In genomic region chr6:31813463-31813849, GRCh38 we compare ENCODE assay signal across 10 cellular contexts. TPM values are rescaled to one million over a fixed set of nuclear protein-coding genes. Genes with fewer than 3 reads are reported as not detected.
DNase-seq lines count a peak whose midpoint lies in the region; ATAC-seq, FAIRE-seq and TF ChIP-seq lines count a peak whose summit lies in the region.
"Had no signal": no experiment of that assay in that cellular context is flagged by ENCODE, and none has a peak within 500 bp of the region (broad histone marks: within the 10 kb centered on the region; RNA-seq: fewer than 3 reads in every experiment).

No MANE protein-coding gene starts in this region.

- no TSS peak for BruUV-seq in GM12878 (replicated peaks; lab: Mats Ljungman, UMichigan)

- no peak for TF ChIP-seq CTCF in GM12878 (IDR thresholded peaks at IDR 0.05 in 2 of 3, conservative IDR thresholded peaks at IDR 0.05 in 1 of 3; ENCODE audit: control insufficient read depth in 2 of 3, extremely low read depth in 1 of 3, insufficient read depth in 1 of 3, low read depth in 3 of 3, low read length in 3 of 3)
- no peak for TF ChIP-seq CTCF in right lobe of liver (IDR thresholded peaks at IDR 0.05)

- SMC1A ChIA-PET in GM12878 (lab: Charles Lee; ENCODE audit: uncharacterized antibody, unreplicated experiment), result interaction anchor here (0.8 to 3.0 kb wide), 7 partner anchors 10 to 77 kb away, joined by 3 to 12 read pairs (median 7); partner anchors contain the start of gene CLIC1

- H3K4me3 ChIP-seq in GM12878 (peak overlapping the region; percentile 47; the same call in 1 of the 2 replicates), right lobe of liver (no peak overlapping the region)

- no peak for TF ChIP-seq EP300 in GM12878 (IDR thresholded peaks at IDR 0.05; ENCODE audit: borderline replicate concordance in 1 of 2, control insufficient read depth in 1 of 2, low read depth in 2 of 2, low read length in 2 of 2)

- H3K27ac Mint-ChIP-seq in activated CD4-positive, alpha-beta T cell treated with anti-CD3 and anti-CD28 coated beads for 36 hours, result peak overlapping the region; percentile 94

- TF ChIP-seq POLR2A in GM12878 (IDR thresholded peaks at IDR 0.05; ENCODE audit: low read depth, low read length) (no peak), right lobe of liver (IDR thresholded peaks at IDR 0.05) (no peak)

- no peak for ATAC-seq in activated CD4-positive, alpha-beta T cell treated with anti-CD3 and anti-CD28 coated beads for 36 hours
- no peak for ATAC-seq in GM12878
- ATAC-seq in right lobe of liver, result no peak
- ATAC-seq in HG03280 (IDR thresholded peaks at IDR 0.05; ENCODE audit: unreplicated experiment), result no peak

- POLR2A ChIA-PET in activated CD4-positive, alpha-beta T cell treated with anti-CD3 and anti-CD28 coated beads for 36 hours (lab: Charles Lee), result interaction anchor here (0.7 to 1.5 kb wide), 5 partner anchors 14 to 1156 kb away, joined by 3 to 9 read pairs (median 3); partner anchors contain the start of gene HSPA1B
- POLR2A ChIA-PET in GM12878 (lab: Charles Lee), result interaction anchor here (0.9 to 5.2 kb wide), 11 partner anchors 10 to 377 kb away, joined by 4 to 91 read pairs (median 10); partner anchors contain the start of genes CLIC1, HSPA1B, MSH5 and PBX2

- in situ Hi-C loops in GM12878 (cut with MboI), result no loop called here

- H3K79me2 ChIP-seq in GM12878 (ENCODE audit: control insufficient read depth, insufficient read depth, low read length), result no peaks in the 10 kb centered on the region; the same call in 1 of the 2 replicates

- no peaks in the 10 kb centered on the region for H3K36me3 ChIP-seq in GM12878 (ENCODE audit: control insufficient read depth in 2 of 2, insufficient read depth in 2 of 2, low read length in 1 of 2)
- no peaks in the 10 kb centered on the region for H3K36me3 ChIP-seq in right lobe of liver
- H3K36me3 ChIP-seq: WERI-Rb-1 had no signal

- 99% methylated on average over 7 of the region's 7 CpGs for WGBS in GM12878 (ENCODE audit: insufficient coverage, insufficient replicate concordance, low lambda C conversion rate, missing lambda C conversion rate)
- 92% methylated on average over 7 of the region's 7 CpGs for WGBS in right lobe of liver (ENCODE audit: insufficient coverage, low coverage, low lambda C conversion rate, missing lambda C conversion rate)

- peaks cover 44% of the 10 kb centered on the region for H3K4me1 Mint-ChIP-seq in activated CD4-positive, alpha-beta T cell treated with anti-CD3 and anti-CD28 coated beads for 36 hours

- DNase-seq in activated CD4-positive, alpha-beta T cell treated with anti-CD3 and anti-CD28 coated beads for 36 hours, result no peak
- no peak for DNase-seq in activated CD4-positive, alpha-beta T cell treated with anti-CD3 and anti-CD28 coated beads for 4 hours
- DNase-seq in GM12878 (ENCODE audit: low read depth, low spot score) (no peak), right lobe of liver (no peak), substantia nigra (lab: John Stamatoyannopoulos, UW) (no peak), globus pallidus (ENCODE audit: low spot score) (no peak), activated gamma-delta T cell treated with Interleukin-2 at 50 U/mL for 16 hours (no peak)
- DNase-seq: NCI-H1105, WERI-Rb-1 had no signal

- H3K9me3 Mint-ChIP-seq in activated CD4-positive, alpha-beta T cell treated with anti-CD3 and anti-CD28 coated beads for 36 hours (ENCODE audit: low read depth), result no peaks in the 10 kb centered on the region

- no peak overlapping the region; the same call in 1 of the 2 replicates for H2AFZ ChIP-seq in GM12878 (ENCODE audit: control insufficient read depth, low read depth, low read length)

- no peaks in the 10 kb centered on the region for H3K9me3 ChIP-seq in GM12878 (replicated peaks; ENCODE audit: control insufficient read depth, insufficient read depth, low read length)
- H3K9me3 ChIP-seq in right lobe of liver, result no peaks in the 10 kb centered on the region

- H4K20me1 ChIP-seq in GM12878 (ENCODE audit: control insufficient read depth, insufficient read depth), result no peaks in the 10 kb centered on the region

- H3K9ac ChIP-seq in GM12878 (ENCODE audit: control insufficient read depth, insufficient read depth, low read length), result peak overlapping the region; percentile 64

- FAIRE-seq in GM12878 (lab: Jason Lieb, UNC), result no peak

- no peak for TF ChIP-seq RAD21 in GM12878 (IDR thresholded peaks at IDR 0.05; ENCODE audit: insufficient read depth, low read depth, low read length)

- RAD21 ChIA-PET in GM12878 (lab: Charles Lee; ENCODE audit: unreplicated experiment), result interaction anchor here (0.9 to 4.3 kb wide), 7 partner anchors 13 to 76 kb away, joined by 3 to 27 read pairs (median 19); partner anchors contain the start of genes CLIC1, HSPA1B and VARS1

- intact Hi-C loops in activated CD4-positive, alpha-beta T cell treated with anti-CD3 and anti-CD28 coated beads for 36 hours (cut with DNase I, micrococcal nuclease), result loop anchor here (2.0 to 5.0 kb wide), 4 partner anchors 13 to 271 kb away; partner anchors contain the start of genes DDX39B (in 1 of the 2), HSPA1B (in 1 of the 2) and LTA (in 1 of the 2)
- intact Hi-C loops in GM12878 (cut with micrococcal nuclease; ENCODE audit: unreplicated experiment) (loop anchor here (2.0 kb wide), 1 partner anchor 17 kb away; no protein-coding TSS in a partner anchor), right lobe of liver (cut with DNase I) (no loop called here)

- no peaks in the 10 kb centered on the region for H3K27me3 ChIP-seq in GM12878 (replicated peaks in 1 of 2; ENCODE audit: control insufficient read depth in 2 of 2, insufficient read depth in 2 of 2, low read length in 1 of 2)
- no peaks in the 10 kb centered on the region for H3K27me3 ChIP-seq in right lobe of liver

- peak overlapping the region; percentile 72 for H3K4me3 Mint-ChIP-seq in activated CD4-positive, alpha-beta T cell treated with anti-CD3 and anti-CD28 coated beads for 36 hours

- H3K27ac ChIP-seq in GM12878 (ENCODE audit: control insufficient read depth, insufficient read depth), result peak overlapping the region; percentile 58
- H3K27ac ChIP-seq in right lobe of liver, result peak overlapping the region; percentile 100
- peak overlapping the region; percentile 100 for H3K27ac ChIP-seq in substantia nigra (ENCODE audit: low read depth, low read length, poor library complexity, severe bottlenecking)

- peaks cover 12% of the 10 kb centered on the region for H3K36me3 Mint-ChIP-seq in activated CD4-positive, alpha-beta T cell treated with anti-CD3 and anti-CD28 coated beads for 36 hours (ENCODE audit: low read depth)

- peaks cover 29% of the 10 kb centered on the region for H3K4me1 ChIP-seq in GM12878 (ENCODE audit: control insufficient read depth, insufficient read depth, low read length)
- peaks cover 0 to 17% (median 7%) of the 10 kb centered on the region in 4 donors for H3K4me1 ChIP-seq in right lobe of liver

- CTCF ChIA-PET in activated CD4-positive, alpha-beta T cell treated with anti-CD3 and anti-CD28 coated beads for 36 hours (lab: Charles Lee), result interaction anchor here (0.6 to 2.6 kb wide), 7 partner anchors 9 to 73 kb away, joined by 3 to 12 read pairs (median 3); partner anchors contain the start of genes HSPA1B, MSH5 and VARS1
- CTCF ChIA-PET in GM12878 (lab: Yijun Ruan, JAX), result interaction anchor here (0.9 to 2.5 kb wide), 7 partner anchors 9 to 41 kb away, joined by 3 to 12 read pairs (median 4); partner anchors contain the start of gene VARS1

- no peaks in the 10 kb centered on the region for H3K27me3 Mint-ChIP-seq in activated CD4-positive, alpha-beta T cell treated with anti-CD3 and anti-CD28 coated beads for 36 hours

- H3K4me2 ChIP-seq in GM12878 (ENCODE audit: control insufficient read depth, insufficient read depth), result peak overlapping the region; percentile 82

RNA-seq across cellular contexts. Expression of gene HSPA1L, which starts 1.6 kb away (rescaled TPM):
- 1 to 10 TPM; 1.9 to 2.2 TPM for total RNA-seq in activated CD4-positive, alpha-beta T cell treated with anti-CD3 and anti-CD28 coated beads for 36 hours
- total RNA-seq in GM12878 (2013; cell fraction: nucleolus; rRNA removed), result 0.66 and 1.0 TPM in 2 replicates
- total RNA-seq in GM12878 (2014; rRNA removed) (1.2 and 1.4 TPM in 2 replicates), GM12878 (2014; rRNA removed; fragmentation: Illumina TruSeq; extraction: Trizol) (1.4 and 1.6 TPM in 2 replicates), GM12878 (2021) (1.5 and 1.6 TPM in 2 replicates), right lobe of liver (1 to 10 TPM in 1 of 6 experiments, under 1 TPM in 5; 0.37 to 1.2 (median 0.56) TPM)
- 0.67 TPM for polyA plus RNA-seq in GM12878 (2011; ENCODE audit: low read depth)
- polyA plus RNA-seq in GM12878 (2011; rRNA removed) (1.8 and 1.9 TPM in 2 replicates), GM12878 (2014; fragmentation: Illumina TruSeq; extraction: Trizol) (1.5 and 1.6 TPM in 2 replicates), GM12878 (2014; fragmentation: Nextera tagmentation; extraction: Ambion mirVana) (under 1 TPM; 0.69 TPM), GM12878 (2014; rRNA removed) (1.4 and 1.6 TPM in 2 replicates), GM12878 (2016; fragmentation: Nextera tagmentation; extraction: Ambion mirVana) (1 to 10 TPM; 1.6 to 2.5 TPM)
- polyA plus RNA-seq in GM12878 (2011; cell fraction: cytosol; rRNA removed), result 1.1 TPM in 2 replicates
- polyA plus RNA-seq in GM12878 (2011; cell fraction: nucleus; rRNA removed), result 0.82 and 1.1 TPM in 2 replicates
- 0.54 and 0.86 TPM in 2 replicates for polyA plus RNA-seq in GM12878 (2012)
- 1.3 and 1.4 TPM in 2 replicates for polyA minus RNA-seq in GM12878 (2011; rRNA and poly(A)+ RNA removed)
- 0.94 TPM in 1 of 2 replicates, not detected in the other for polyA minus RNA-seq in GM12878 (2011; cell fraction: cytosol; rRNA and poly(A)+ RNA removed)
- polyA minus RNA-seq in GM12878 (2011; cell fraction: nucleus; rRNA and poly(A)+ RNA removed), result 0.29 and 0.36 TPM in 2 replicates

RNA-seq across cellular contexts. Expression of gene HSPA1A, which starts 1.9 kb away (rescaled TPM):
- 10 to 100 TPM; 56.1 to 64.7 TPM for total RNA-seq in activated CD4-positive, alpha-beta T cell treated with anti-CD3 and anti-CD28 coated beads for 36 hours
- total RNA-seq in GM12878 (2013; cell fraction: nucleolus; rRNA removed), result 47.6 and 52.7 TPM in 2 replicates
- total RNA-seq in GM12878 (2014; rRNA removed) (29.2 and 29.9 TPM in 2 replicates), GM12878 (2014; rRNA removed; fragmentation: Illumina TruSeq; extraction: Trizol) (10.9 and 12.3 TPM in 2 replicates), GM12878 (2021) (26.5 and 27.2 TPM in 2 replicates), right lobe of liver (100 to 1,000 TPM in 2 of 6 experiments, 10 to 100 TPM in 4; 73.2 to 442 (median 80.2) TPM)
- 7.5 TPM for polyA plus RNA-seq in GM12878 (2011; ENCODE audit: low read depth)
- polyA plus RNA-seq in GM12878 (2011; rRNA removed) (3.7 and 9.8 TPM in 2 replicates), GM12878 (2014; fragmentation: Illumina TruSeq; extraction: Trizol) (1.3 and 8.0 TPM in 2 replicates), GM12878 (2014; fragmentation: Nextera tagmentation; extraction: Ambion mirVana) (1 to 10 TPM in 1 of 2 experiments, under 1 TPM in 1; 0.29 to 1.3 TPM), GM12878 (2014; rRNA removed) (22.8 and 26.3 TPM in 2 replicates), GM12878 (2016; fragmentation: Nextera tagmentation; extraction: Ambion mirVana) (10 to 100 TPM; 51.1 to 51.8 TPM)
- polyA plus RNA-seq in GM12878 (2011; cell fraction: cytosol; rRNA removed), result 12.3 and 14.0 TPM in 2 replicates
- polyA plus RNA-seq in GM12878 (2011; cell fraction: nucleus; rRNA removed), result 22.0 and 36.5 TPM in 2 replicates
- 10.5 and 14.8 TPM in 2 replicates for polyA plus RNA-seq in GM12878 (2012)
- polyA minus RNA-seq in GM12878 (2011; rRNA and poly(A)+ RNA removed), result 7.6 and 8.8 TPM in 2 replicates
- 5.7 and 7.3 TPM in 2 replicates for polyA minus RNA-seq in GM12878 (2011; cell fraction: cytosol; rRNA and poly(A)+ RNA removed)
- polyA minus RNA-seq in GM12878 (2011; cell fraction: nucleus; rRNA and poly(A)+ RNA removed), result 13.3 and 22.4 TPM in 2 replicates

RNA-seq across cellular contexts. Expression of gene LSM2, which starts 6.7 kb away (rescaled TPM):
- 100 to 1,000 TPM; 112 to 124 TPM for total RNA-seq in activated CD4-positive, alpha-beta T cell treated with anti-CD3 and anti-CD28 coated beads for 36 hours
- total RNA-seq in GM12878 (2013; cell fraction: nucleolus; rRNA removed), result 5.2 and 7.8 TPM in 2 replicates
- total RNA-seq in GM12878 (2014; rRNA removed) (146 and 163 TPM in 2 replicates), GM12878 (2014; rRNA removed; fragmentation: Illumina TruSeq; extraction: Trizol) (97.1 and 99.1 TPM in 2 replicates), GM12878 (2021) (117 and 123 TPM in 2 replicates), right lobe of liver (10 to 100 TPM; 11.0 to 26.1 (median 11.6) TPM)
- 82.2 TPM for polyA plus RNA-seq in GM12878 (2011; ENCODE audit: low read depth)
- polyA plus RNA-seq in GM12878 (2011; rRNA removed) (81.9 and 101 TPM in 2 replicates), GM12878 (2014; fragmentation: Illumina TruSeq; extraction: Trizol) (116 and 131 TPM in 2 replicates), GM12878 (2014; fragmentation: Nextera tagmentation; extraction: Ambion mirVana) (100 to 1,000 TPM; 245 to 248 TPM), GM12878 (2014; rRNA removed) (143 and 165 TPM in 2 replicates), GM12878 (2016; fragmentation: Nextera tagmentation; extraction: Ambion mirVana) (100 to 1,000 TPM; 238 to 276 TPM)
- 186 and 196 TPM in 2 replicates for polyA plus RNA-seq in GM12878 (2011; cell fraction: cytosol; rRNA removed)
- polyA plus RNA-seq in GM12878 (2011; cell fraction: nucleus; rRNA removed), result 68.3 and 79.7 TPM in 2 replicates
- polyA plus RNA-seq in GM12878 (2012), result 82.7 and 97.0 TPM in 2 replicates
- 102 and 120 TPM in 2 replicates for polyA minus RNA-seq in GM12878 (2011; rRNA and poly(A)+ RNA removed)
- polyA minus RNA-seq in GM12878 (2011; cell fraction: cytosol; rRNA and poly(A)+ RNA removed), result 47.5 and 49.6 TPM in 2 replicates
- 10.9 and 15.6 TPM in 2 replicates for polyA minus RNA-seq in GM12878 (2011; cell fraction: nucleus; rRNA and poly(A)+ RNA removed)

RNA-seq across cellular contexts. Expression of gene HSPA1B, which starts 14.1 kb away (rescaled TPM):
- total RNA-seq in activated CD4-positive, alpha-beta T cell treated with anti-CD3 and anti-CD28 coated beads for 36 hours, result 10 to 100 TPM; 54.6 to 61.1 TPM
- 55.2 and 66.8 TPM in 2 replicates for total RNA-seq in GM12878 (2013; cell fraction: nucleolus; rRNA removed)
- total RNA-seq in GM12878 (2014; rRNA removed) (23.5 and 24.0 TPM in 2 replicates), GM12878 (2014; rRNA removed; fragmentation: Illumina TruSeq; extraction: Trizol) (5.9 and 8.1 TPM in 2 replicates), GM12878 (2021) (27.2 and 29.3 TPM in 2 replicates), right lobe of liver (100 to 1,000 TPM in 2 of 6 experiments, 10 to 100 TPM in 4; 41.5 to 144 (median 47.5) TPM)
- polyA plus RNA-seq in GM12878 (2011; ENCODE audit: low read depth), result 8.8 TPM
- polyA plus RNA-seq in GM12878 (2011; rRNA removed) (5.1 and 12.8 TPM in 2 replicates), GM12878 (2014; fragmentation: Illumina TruSeq; extraction: Trizol) (1.00 and 4.6 TPM in 2 replicates), GM12878 (2014; fragmentation: Nextera tagmentation; extraction: Ambion mirVana) (under 1 TPM; 0.11 to 0.33 TPM), GM12878 (2014; rRNA removed) (12.7 and 17.7 TPM in 2 replicates), GM12878 (2016; fragmentation: Nextera tagmentation; extraction: Ambion mirVana) (10 to 100 TPM; 39.1 to 40.5 TPM)
- 11.5 and 13.7 TPM in 2 replicates for polyA plus RNA-seq in GM12878 (2011; cell fraction: cytosol; rRNA removed)
- 42.5 and 57.1 TPM in 2 replicates for polyA plus RNA-seq in GM12878 (2011; cell fraction: nucleus; rRNA removed)
- polyA plus RNA-seq in GM12878 (2012), result 20.1 and 23.6 TPM in 2 replicates
- 14.0 and 14.9 TPM in 2 replicates for polyA minus RNA-seq in GM12878 (2011; rRNA and poly(A)+ RNA removed)
- polyA minus RNA-seq in GM12878 (2011; cell fraction: cytosol; rRNA and poly(A)+ RNA removed), result 14.2 and 14.9 TPM in 2 replicates
- 45.8 and 51.9 TPM in 2 replicates for polyA minus RNA-seq in GM12878 (2011; cell fraction: nucleus; rRNA and poly(A)+ RNA removed)

RNA-seq across cellular contexts. Expression of gene VARS1, which starts 17.9 kb away (rescaled TPM):
- 100 to 1,000 TPM; 147 to 169 TPM for total RNA-seq in activated CD4-positive, alpha-beta T cell treated with anti-CD3 and anti-CD28 coated beads for 36 hours
- 71.4 and 80.0 TPM in 2 replicates for total RNA-seq in GM12878 (2013; cell fraction: nucleolus; rRNA removed)
- total RNA-seq in GM12878 (2014; rRNA removed) (61.4 and 90.1 TPM in 2 replicates), GM12878 (2014; rRNA removed; fragmentation: Illumina TruSeq; extraction: Trizol) (63.8 and 69.1 TPM in 2 replicates), GM12878 (2021) (232 and 243 TPM in 2 replicates), right lobe of liver (10 to 100 TPM; 31.0 to 58.1 (median 41.0) TPM)
- 31.0 TPM for polyA plus RNA-seq in GM12878 (2011; ENCODE audit: low read depth)
- polyA plus RNA-seq in GM12878 (2011; rRNA removed) (11.3 and 15.8 TPM in 2 replicates), GM12878 (2014; fragmentation: Illumina TruSeq; extraction: Trizol) (92.9 and 138 TPM in 2 replicates), GM12878 (2014; fragmentation: Nextera tagmentation; extraction: Ambion mirVana) (1 to 10 TPM; 1.2 to 5.7 TPM), GM12878 (2014; rRNA removed) (71.3 and 92.5 TPM in 2 replicates), GM12878 (2016; fragmentation: Nextera tagmentation; extraction: Ambion mirVana) (100 to 1,000 TPM; 121 to 155 TPM)
- polyA plus RNA-seq in GM12878 (2011; cell fraction: cytosol; rRNA removed), result 28.9 and 30.5 TPM in 2 replicates
- 193 and 303 TPM in 2 replicates for polyA plus RNA-seq in GM12878 (2011; cell fraction: nucleus; rRNA removed)
- 42.8 and 46.7 TPM in 2 replicates for polyA plus RNA-seq in GM12878 (2012)
- polyA minus RNA-seq in GM12878 (2011; rRNA and poly(A)+ RNA removed), result 35.0 and 60.0 TPM in 2 replicates
- polyA minus RNA-seq in GM12878 (2011; cell fraction: cytosol; rRNA and poly(A)+ RNA removed), result 52.5 and 54.9 TPM in 2 replicates
- 42.4 and 91.2 TPM in 2 replicates for polyA minus RNA-seq in GM12878 (2011; cell fraction: nucleus; rRNA and poly(A)+ RNA removed)

Comparison
In these comparisons a context has a peak if more than half of its experiments do, and no peak if none do; other contexts are left out.
1. intact Hi-C loops: an anchor here in activated CD4-positive, alpha-beta T cell treated with anti-CD3 and anti-CD28 coated beads for 36 hours (2.0 to 5.0 kb wide) and GM12878 (2.0 kb wide); none called in right lobe of liver.